In genomic region chr6:31405996-31406395, GRCh38 we compare ENCODE assay signal across 18 cellular contexts. TPM values are rescaled to one million over a fixed set of nuclear protein-coding genes. Genes with fewer than 3 reads are reported as not detected.
DNase-seq lines count a peak whose midpoint lies in the region; ATAC-seq and TF ChIP-seq lines count a peak whose summit lies in the region.
"Had no signal": no experiment of that assay in that cellular context is flagged by ENCODE, and none has a peak within 500 bp of the region (broad histone marks: within the 10 kb centered on the region; RNA-seq: fewer than 3 reads in every experiment).

No MANE protein-coding gene starts in this region.

- 0 out of 2 replicates have a peak overlapping the region, but pooled peaks have one; percentile 2 for H3K4me2 ChIP-seq in DOHH2 (ENCODE audit: low read length)
- no peak overlapping the region for H3K4me2 ChIP-seq in Karpas-422 (ENCODE audit: low read depth, low read length, poor library complexity, severe bottlenecking)
- H3K4me2 ChIP-seq: PC-9 had no signal

- no peak for TF ChIP-seq POLR2A in erythroblast (IDR thresholded peaks at IDR 0.05; ENCODE audit: low read length)

- peak overlapping the region; percentile 53 for H3K4me3 Mint-ChIP-seq in central memory CD8-positive, alpha-beta T cell
- H3K4me3 Mint-ChIP-seq in nephron progenitor cell: peak overlapping the region; percentile 53
- H3K4me3 Mint-ChIP-seq: activated CD4-positive, alpha-beta memory T cell treated with anti-CD3 and anti-CD28 coated beads, Interleukin-2, amount 10 ng/mL, durations not matched to agents 7 days and 5 days had no signal

- H3K27me3 ChIP-seq in DOHH2 (ENCODE audit: control insufficient read depth, low read length): no peaks in the 10 kb centered on the region
- H3K27me3 ChIP-seq in Karpas-422 (ENCODE audit: low read length): no peaks in the 10 kb centered on the region
- H3K27me3 ChIP-seq: neutrophil had no signal

- H3F3A ChIP-seq in DOHH2 (ENCODE audit: control insufficient read depth, insufficient read depth): peaks cover 16% of the 10 kb centered on the region

- no peak overlapping the region for H3K4me3 ChIP-seq in DOHH2 (ENCODE audit: low read length)
- no peak overlapping the region for H3K4me3 ChIP-seq in Karpas-422 (ENCODE audit: low read length)
- H3K4me3 ChIP-seq: left ventricle myocardium inferior, PC-9 had no signal

- no peak overlapping the region for H3K9ac ChIP-seq in Karpas-422 (ENCODE audit: low read length)

- no peak for ATAC-seq in central memory CD8-positive, alpha-beta T cell (replicated peaks; ENCODE audit: extremely low read depth, poor library complexity, severe bottlenecking)
- ATAC-seq in HG03097 (IDR thresholded peaks at IDR 0.05; ENCODE audit: low FRiP score, unreplicated experiment): no peak
- no peak for ATAC-seq in HG03342 (IDR thresholded peaks at IDR 0.05; ENCODE audit: unreplicated experiment)

- H3K9me3 Mint-ChIP-seq in central memory CD8-positive, alpha-beta T cell: no peaks in the 10 kb centered on the region
- H3K9me3 Mint-ChIP-seq in nephron progenitor cell: peaks cover 10% of the 10 kb centered on the region
- H3K9me3 Mint-ChIP-seq: activated CD4-positive, alpha-beta memory T cell treated with anti-CD3 and anti-CD28 coated beads, Interleukin-2, amount 10 ng/mL, durations not matched to agents 7 days and 5 days had no signal

- peaks cover 27% of the 10 kb centered on the region for H3K36me3 ChIP-seq in DOHH2 (ENCODE audit: control insufficient read depth, low read length)
- no peaks in the 10 kb centered on the region for H3K36me3 ChIP-seq in Karpas-422 (ENCODE audit: insufficient read depth, low read length)

- peaks cover 89% of the 10 kb centered on the region for H3K4me1 Mint-ChIP-seq in central memory CD8-positive, alpha-beta T cell
- peaks cover 36% of the 10 kb centered on the region for H3K4me1 Mint-ChIP-seq in nephron progenitor cell

- no peak overlapping the region for H2AFZ ChIP-seq in Karpas-422 (ENCODE audit: low read length)
- H2AFZ ChIP-seq: PC-9 had no signal

- peaks cover 9% of the 10 kb centered on the region for H3K36me3 Mint-ChIP-seq in central memory CD8-positive, alpha-beta T cell (ENCODE audit: insufficient read depth)
- peaks cover 16% of the 10 kb centered on the region for H3K36me3 Mint-ChIP-seq in nephron progenitor cell (ENCODE audit: low read depth)

- DNase-seq in Karpas-422 (peak; percentile 4), nephron progenitor cell (no peak), erythroblast (lab: John Stamatoyannopoulos, UW) (no peak)
- DNase-seq in central memory CD8-positive, alpha-beta T cell (ENCODE audit: low spot score in 2 of 2): no peak
- DNase-seq: activated CD4-positive, alpha-beta memory T cell treated with anti-CD3 and anti-CD28 coated beads, Interleukin-2, amount 10 ng/mL, durations not matched to agents 7 days and 5 days; activated naive CD4-positive, alpha-beta T cell treated with anti-CD3 and anti-CD28 coated beads, Interleukin-2, amount 50 U/mL, for 16 hours; effector memory CD4-positive, alpha-beta T cell; left ventricle myocardium inferior; midbrain; NCI-H187 treated with DMSO at 0.1 percent for 48 hours; PC-9; retina; stimulated activated CD4-positive, alpha-beta T cell treated with anti-CD3 and anti-CD28 coated beads, Interleukin-12 subunit alpha, Interleukin-12 subunit beta, amount 100 ng/mL, for 4 hours; trophoblast cell had no signal

- H3K27ac ChIP-seq in DOHH2 (ENCODE audit: low read depth, low read length): no peak overlapping the region
- no peak overlapping the region for H3K27ac ChIP-seq in Karpas-422 (ENCODE audit: low read length)
- H3K27ac ChIP-seq: left ventricle myocardium inferior, neutrophil, PC-9 had no signal

- H4K20me1 ChIP-seq in DOHH2 (ENCODE audit: control insufficient read depth, insufficient read depth, low read depth, low read length) (peaks cover 9% of the 10 kb centered on the region; the same call in 1 of the 2 replicates), Karpas-422 (ENCODE audit: insufficient read depth, low read depth, low read length) (no peaks in the 10 kb centered on the region)

- TF ChIP-seq CTCF in DOHH2 (IDR thresholded peaks at IDR 0.05; ENCODE audit: low read depth, low read length, poor library complexity, severe bottlenecking) (no peak), nephron progenitor cell (IDR thresholded peaks at IDR 0.05) (no peak)

- H3K79me2 ChIP-seq in DOHH2 (ENCODE audit: control insufficient read depth, low read length) (peaks cover 95% of the 10 kb centered on the region), Karpas-422 (ENCODE audit: low read length) (no peaks in the 10 kb centered on the region)

- peak overlapping the region; percentile 15 for H3K27ac Mint-ChIP-seq in central memory CD8-positive, alpha-beta T cell (ENCODE audit: low read depth)
- H3K27ac Mint-ChIP-seq in nephron progenitor cell: no peak overlapping the region
- H3K27ac Mint-ChIP-seq: activated CD4-positive, alpha-beta memory T cell treated with anti-CD3 and anti-CD28 coated beads, Interleukin-2, amount 10 ng/mL, durations not matched to agents 7 days and 5 days had no signal

- H3K9me2 ChIP-seq in DOHH2 (replicated peaks; ENCODE audit: control insufficient read depth, low read length): no peaks in the 10 kb centered on the region
- H3K9me2 ChIP-seq in Karpas-422 (replicated peaks; ENCODE audit: insufficient read depth, low read length): no peaks in the 10 kb centered on the region

- H3K27me3 Mint-ChIP-seq in central memory CD8-positive, alpha-beta T cell: no peaks in the 10 kb centered on the region
- peaks cover 44% of the 10 kb centered on the region for H3K27me3 Mint-ChIP-seq in nephron progenitor cell (ENCODE audit: low read depth, poor library complexity)
- H3K27me3 Mint-ChIP-seq: activated CD4-positive, alpha-beta memory T cell treated with anti-CD3 and anti-CD28 coated beads, Interleukin-2, amount 10 ng/mL, durations not matched to agents 7 days and 5 days had no signal

- H3K4me1 ChIP-seq in DOHH2 (ENCODE audit: control insufficient read depth, low read length) (peaks cover 32% of the 10 kb centered on the region), Karpas-422 (ENCODE audit: low read length) (no peaks in the 10 kb centered on the region; the same call in 1 of the 2 replicates)

- H3K9me3 ChIP-seq in DOHH2 (ENCODE audit: control insufficient read depth, insufficient read depth, low read length) (0 out of 2 replicates have a peak, but pooled peaks cover 4% of the 10 kb centered on the region), Karpas-422 (ENCODE audit: low read length) (no peaks in the 10 kb centered on the region)
- H3K9me3 ChIP-seq: neutrophil had no signal

RNA-seq across cellular contexts. Expression of gene MICA, which starts 2.6 kb away (rescaled TPM):
- total RNA-seq in Karpas-422 (2014; rRNA removed; shearing (Covaris generic); ENCODE audit: low replicate concordance): not detected in 2 replicates

RNA-seq across cellular contexts. Expression of gene HLA-B, which starts 49.0 kb away (rescaled TPM):
- total RNA-seq in Karpas-422 (2014; rRNA removed; shearing (Covaris generic); ENCODE audit: low replicate concordance): 1,556 and 2,615 TPM in 2 replicates
